Comparison of ENCODE assay signal across 7 cellular contexts in genomic region chr1:224109981-224110380, GRCh38.
"Had no signal": no experiment of that assay in that cellular context is flagged by ENCODE, and none has a peak within 500 bp of the region (broad histone marks: within the 10 kb centered on the region; RNA-seq: fewer than 3 reads in every experiment).

No MANE protein-coding gene starts in this region.

- H3K27ac ChIP-seq: HL-60, KMS-11 had no signal

- H3K27ac Mint-ChIP-seq: IgD-negative memory B cell had no signal

- H3K9ac ChIP-seq: KMS-11 had no signal

- H3K27me3 Mint-ChIP-seq: IgD-negative memory B cell had no signal

- H3K9me3 Mint-ChIP-seq: IgD-negative memory B cell had no signal

- FAIRE-seq: HTR-8/SVneo had no signal

- H3K4me3 Mint-ChIP-seq: IgD-negative memory B cell had no signal

- DNase-seq: IMR-90, KBM-7, KG1 had no signal

- H3K4me2 ChIP-seq: KMS-11 had no signal
